In the genomic region with DNA sequence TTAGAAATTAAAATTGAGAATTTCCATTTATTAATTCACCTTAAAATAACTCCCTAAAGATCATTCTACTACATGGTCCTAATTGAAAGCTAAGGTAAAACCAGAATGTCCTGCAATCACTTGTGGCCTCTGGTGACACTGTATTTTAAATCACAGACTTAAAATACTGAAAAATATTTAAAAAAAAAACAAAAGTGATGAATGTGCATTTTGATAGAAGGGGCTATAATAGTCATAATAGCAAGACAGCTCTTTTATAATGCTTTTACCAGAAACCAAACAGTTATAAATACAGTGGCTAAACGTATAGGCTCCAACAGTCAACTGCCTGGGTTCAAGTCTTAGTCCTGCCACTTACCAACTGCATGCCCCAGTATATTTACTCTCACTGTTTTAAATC, we compare ENCODE assay signal across 27 cellular contexts.
"Had no signal": no experiment of that assay in that cellular context is flagged by ENCODE, and none has a peak within 500 bp of the region (broad histone marks: within the 10 kb centered on the region; RNA-seq: fewer than 3 reads in every experiment).

No MANE protein-coding gene starts in this region.

- H3K4me1 ChIP-seq: parathyroid adenoma, spleen, testis, upper lobe of right lung, uterus had no signal

- H3K9me3 ChIP-seq: ovary, psoas muscle, spleen, suprapubic skin, testis, tibial artery, transverse colon, upper lobe of right lung, uterus had no signal

- H3K27me3 ChIP-seq: neural progenitor cell, ovary, spleen, suprapubic skin, testis, tibial artery, transverse colon, upper lobe of right lung, uterus had no signal

- H2AFZ ChIP-seq: neural progenitor cell, parathyroid adenoma had no signal

- ATAC-seq: natural killer cell; psoas muscle; right cardiac atrium; sciatic nerve; stimulated activated memory B cell treated with anti-CD40 and anti-IgM and Interleukin-4, amounts not matched to agents 10 μg/mL and 1 μg/mL and 100 μg/mL, for 72 hours; stimulated activated naive CD8-positive, alpha-beta T cell treated with anti-CD3 and anti-CD28 coated beads, Interleukin-15, amount 100 ng/mL, for 72 hours; stimulated activated naive CD8-positive, alpha-beta T cell treated with anti-CD3 and anti-CD28 coated beads, Interleukin-15, Interleukin-2, amounts not matched to agents 100 U/mL and 50 U/mL, for 24 hours; upper lobe of right lung had no signal

- H3K36me3 ChIP-seq: neural progenitor cell, ovary, upper lobe of right lung, uterus had no signal

- H3K27ac ChIP-seq: neural progenitor cell, ovary, parathyroid adenoma, psoas muscle, skin epidermis, spleen, suprapubic skin, testis, tibial artery, transverse colon, upper lobe of right lung, uterus had no signal

- H3K4me2 ChIP-seq: neural progenitor cell, smooth muscle cell had no signal

- DNase-seq: natural killer cell; occipital lobe; ovary; psoas muscle; right cardiac atrium; spleen; stimulated activated CD4-positive, alpha-beta T cell treated with anti-CD3 and anti-CD28 coated beads, Interleukin-12 subunit alpha, Interleukin-12 subunit beta, amount 100 ng/mL, for 4 hours; stimulated activated CD4-positive, alpha-beta T cell treated with anti-CD3 and anti-CD28 coated beads, Interleukin-1b, Interleukin-23, amount 100 ng/mL, for 48 hours; stimulated activated CD4-positive, alpha-beta T cell treated with anti-CD3 and anti-CD28 coated beads, Interleukin-4, amount 100 ng/mL, for 1 hour; stimulated activated CD4-positive, alpha-beta T cell treated with anti-CD3 and anti-CD28 coated beads, Interleukin-4, amount 100 ng/mL, for 4 hours; stimulated activated CD8-positive, alpha-beta memory T cell treated with anti-CD3 and anti-CD28 coated beads, Interleukin-4, amount 100 ng/mL, for 48 hours; stimulated activated naive CD4-positive, alpha-beta T cell; stimulated activated naive CD8-positive, alpha-beta T cell treated with anti-CD3 and anti-CD28 coated beads, Interleukin-15, amount 100 ng/mL, for 72 hours; stimulated activated naive CD8-positive, alpha-beta T cell treated with anti-CD3 and anti-CD28 coated beads, Interleukin-15, Interleukin-2, amounts not matched to agents 100 U/mL and 50 U/mL, for 24 hours; substantia nigra; testis; tibial artery; transverse colon; upper lobe of right lung; uterus had no signal

- H3K4me3 ChIP-seq: neural progenitor cell, ovary, psoas muscle, skin epidermis, smooth muscle cell, spleen, suprapubic skin, testis, tibial artery, transverse colon, upper lobe of right lung, uterus had no signal

- H3K9ac ChIP-seq: neural progenitor cell, parathyroid adenoma had no signal
